Comparison of ENCODE assay signal across 18 cellular contexts in the genomic region with DNA sequence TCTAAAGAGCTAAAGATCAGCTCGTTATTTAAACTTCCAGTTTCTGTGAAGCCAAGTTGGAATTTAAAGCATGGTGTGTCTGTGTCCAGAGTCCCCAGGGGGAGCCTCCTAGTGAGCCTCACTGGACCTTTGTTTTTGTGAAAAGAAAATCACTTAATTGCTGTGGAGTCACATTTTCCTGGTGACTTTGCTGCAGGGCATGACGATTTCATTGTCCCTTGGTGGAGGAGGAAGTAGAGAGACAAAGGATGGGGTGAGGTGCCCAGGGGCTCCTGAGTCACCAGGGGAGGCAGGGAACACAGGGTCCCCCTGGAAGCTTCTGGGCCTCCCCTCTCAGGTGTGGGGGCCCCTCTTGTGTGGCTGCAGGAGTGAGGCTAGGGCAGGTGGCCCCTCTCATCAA. TPM values are rescaled to one million over a fixed set of nuclear protein-coding genes. Genes with fewer than 3 reads are reported as not detected.
"Had no signal": no experiment of that assay in that cellular context is flagged by ENCODE, and none has a peak within 500 bp of the region (broad histone marks: within the 10 kb centered on the region; RNA-seq: fewer than 3 reads in every experiment).

No MANE protein-coding gene starts in this region.

- H3K4me1 ChIP-seq: gastrocnemius medialis, heart left ventricle, lower lobe of right lung, stomach, testis had no signal

- ATAC-seq: activated CD8-positive, alpha-beta memory T cell treated with anti-CD3 and anti-CD28 coated beads, Interleukin-2, amount 10 ng/mL, durations not matched to agents 7 days and 5 days; gastrocnemius medialis had no signal

- H3K36me3 ChIP-seq: gastrocnemius medialis, heart left ventricle, lower lobe of right lung, stomach had no signal

- H3K4me3 ChIP-seq: gastrocnemius medialis, heart left ventricle, lower lobe of right lung, stomach, testis had no signal

- DNase-seq: activated CD4-positive, alpha-beta T cell treated with anti-CD3 and anti-CD28 coated beads, Interleukin-2, amount 50 U/mL, for 48 hours; activated CD4-positive, CD25-positive, alpha-beta regulatory T cell treated with anti-CD3 and anti-CD28 coated beads, Interleukin-2, amount 50 U/mL, for 72 hours; activated CD8-positive, alpha-beta memory T cell treated with anti-CD3 and anti-CD28 coated beads, Interleukin-2, amount 10 ng/mL, durations not matched to agents 7 days and 5 days; activated naive CD4-positive, alpha-beta T cell treated with anti-CD3 and anti-CD28 coated beads, Interleukin-2, amount 10 ng/mL, durations not matched to agents 7 days and 5 days; activated T-cell treated with anti-CD3 and anti-CD28 coated beads, Interleukin-2, amount 50 U/mL, for 1 hour; dermis blood vessel endothelial cell; gastrocnemius medialis; lower lobe of right lung; midbrain; posterior cingulate gyrus; retina; stimulated activated CD4-positive, alpha-beta T cell treated with anti-CD3 and anti-CD28 coated beads, Interleukin-12 subunit alpha, Interleukin-12 subunit beta, amount 100 ng/mL, for 4 hours; stimulated activated CD4-positive, alpha-beta T cell treated with anti-CD3 and anti-CD28 coated beads, Interleukin-2, amount 100 ng/mL, for 24 hours; stomach; T-helper 9 cell; testis had no signal

- H3K9me3 ChIP-seq: gastrocnemius medialis, heart left ventricle, lower lobe of right lung, stomach, testis had no signal

RNA-seq across cellular contexts. Expression of gene ATP6V1C2, which starts 19.7 kb away (rescaled TPM):
- total RNA-seq: activated CD8-positive, alpha-beta memory T cell treated with anti-CD3 and anti-CD28 coated beads, Interleukin-2, amount 10 ng/mL, durations not matched to agents 7 days and 5 days; epithelial cell of proximal tubule; gastrocnemius medialis had no signal
